15 cellular contexts compared by ENCODE assay signal in genomic region chr2:235563056-235563777, GRCh38.
DNase-seq lines count a peak whose midpoint lies in the region; ATAC-seq and TF ChIP-seq lines count a peak whose summit lies in the region.
"Had no signal": no experiment of that assay in that cellular context is flagged by ENCODE, and none has a peak within 500 bp of the region (broad histone marks: within the 10 kb centered on the region; RNA-seq: fewer than 3 reads in every experiment).

No MANE protein-coding gene starts in this region.

- H3K36me3 Mint-ChIP-seq in endodermal cell (ENCODE audit: low read depth) (peaks cover 11% of the 10 kb centered on the region), neural crest cell (ENCODE audit: low read depth) (peaks cover 7% of the 10 kb centered on the region)
- H3K36me3 Mint-ChIP-seq: CD8-positive, alpha-beta T cell had no signal

- H3K27ac ChIP-seq in endodermal cell (ENCODE audit: low read depth, low read length) (no peak overlapping the region), tibial nerve (peak overlapping the region in 2 of 4 donors; percentile 1 to 12)
- H3K27ac ChIP-seq: A549, PC-9 had no signal

- DNase-seq in BE2C (peak; percentile 24), endodermal cell (no peak), neural crest cell (ENCODE audit: low read depth, low spot score) (no peak), tibial nerve (ENCODE audit: low spot score in 2 of 2) (no peak), AML-193 (lab: John Stamatoyannopoulos, UW) (no peak), T-helper 1 cell (no peak)
- DNase-seq: CD8-positive, alpha-beta T cell; DMS 273 treated with DMSO at 0.1 percent for 48 hours; HCEC 1CT; NCI-H1048; NCI-H146; PC-9 had no signal

- H3K27ac Mint-ChIP-seq in endodermal cell (peak overlapping the region; percentile 3), neural crest cell (ENCODE audit: unreplicated experiment) (peak overlapping the region; percentile 88)
- H3K27ac Mint-ChIP-seq: CD8-positive, alpha-beta T cell had no signal

- H3F3A ChIP-seq in Loucy (ENCODE audit: low read depth) = no peaks in the 10 kb centered on the region

- H3K79me2 ChIP-seq in Loucy (ENCODE audit: insufficient read depth, low read length) = no peaks in the 10 kb centered on the region

- TF ChIP-seq CTCF in BE2C (IDR thresholded peaks at IDR 0.05; ENCODE audit: low read depth, low read length) (no peak), Loucy (conservative IDR thresholded peaks at IDR 0.05; ENCODE audit: low read length) (no peak), endodermal cell (conservative IDR thresholded peaks at IDR 0.05) (no peak), neural crest cell (conservative IDR thresholded peaks at IDR 0.05) (no peak), tibial nerve (IDR thresholded peaks at IDR 0.05) (no peak)

- H3K4me3 ChIP-seq in BE2C (ENCODE audit: low read depth, low read length) (no peak overlapping the region), Loucy (ENCODE audit: low read length, poor library complexity, severe bottlenecking) (peak overlapping the region; percentile 6), endodermal cell (ENCODE audit: low read length) (no peak overlapping the region), tibial nerve (no peak overlapping the region)
- H3K4me3 ChIP-seq: A549, PC-9 had no signal

- peaks cover 26% of the 10 kb centered on the region for H3K4me1 Mint-ChIP-seq in endodermal cell
- H3K4me1 Mint-ChIP-seq in neural crest cell = peaks cover 43% of the 10 kb centered on the region

- ATAC-seq in HG02759 (IDR thresholded peaks at IDR 0.05; ENCODE audit: unreplicated experiment) = no peak
- ATAC-seq: A549; CD8-positive, alpha-beta T cell had no signal

- H3K9me3 Mint-ChIP-seq in endodermal cell = peaks cover 2% of the 10 kb centered on the region
- H3K9me3 Mint-ChIP-seq in neural crest cell = no peaks in the 10 kb centered on the region
- H3K9me3 Mint-ChIP-seq: CD8-positive, alpha-beta T cell had no signal

- H2AFZ ChIP-seq in Loucy (ENCODE audit: low read length) = no peak overlapping the region
- H2AFZ ChIP-seq: PC-9 had no signal

- H3K4me2 ChIP-seq in Loucy (ENCODE audit: low read depth, low read length, poor library complexity, severe bottlenecking) = peak overlapping the region; percentile 56
- H3K4me2 ChIP-seq: A549, PC-9 had no signal

- H3K9ac ChIP-seq in Loucy (ENCODE audit: low read depth, low read length, poor library complexity, severe bottlenecking) (no peak overlapping the region), endodermal cell (ENCODE audit: extremely low read depth, low read length, poor library complexity, severe bottlenecking) (no peak overlapping the region)

- no peaks in the 10 kb centered on the region for H3K9me2 ChIP-seq in Loucy (replicated peaks; ENCODE audit: low read depth, low read length)

- H3K9me3 ChIP-seq in BE2C = peaks cover 3% of the 10 kb centered on the region; the same call in 1 of the 2 replicates
- H3K9me3 ChIP-seq in Loucy (ENCODE audit: insufficient read depth, low read depth, low read length) = no peaks in the 10 kb centered on the region
- H3K9me3 ChIP-seq in endodermal cell (ENCODE audit: control insufficient read depth, low read length) = peaks cover 4% of the 10 kb centered on the region
- peaks cover 0 to 2% (median 0%) of the 10 kb centered on the region in 4 donors for H3K9me3 ChIP-seq in tibial nerve

- no peak overlapping the region for H3K4me3 Mint-ChIP-seq in endodermal cell
- no peak overlapping the region for H3K4me3 Mint-ChIP-seq in neural crest cell
- H3K4me3 Mint-ChIP-seq: CD8-positive, alpha-beta T cell had no signal

- no peak for TF ChIP-seq POLR2A in tibial nerve (IDR thresholded peaks at IDR 0.05)

- 89 to 90% methylated on average over 11 to 13 of the region's 13 CpGs for WGBS in endodermal cell (ENCODE audit: insufficient coverage in 1 of 2, insufficient read length in 1 of 2), 2 experiments
- WGBS in tibial nerve, 2 donors = 58% methylated on average over 13 of the region's 13 CpGs

- TF ChIP-seq EP300 in tibial nerve (IDR thresholded peaks at IDR 0.05) = no peak

- H3K27me3 ChIP-seq in BE2C (no peaks in the 10 kb centered on the region), Loucy (ENCODE audit: insufficient read depth, low read length, poor library complexity, severe bottlenecking) (no peaks in the 10 kb centered on the region), endodermal cell (ENCODE audit: control insufficient read depth, insufficient read depth, low read length, poor library complexity, severe bottlenecking) (no peaks in the 10 kb centered on the region), tibial nerve (no peaks in the 10 kb centered on the region)

- no peaks in the 10 kb centered on the region for H4K20me1 ChIP-seq in Loucy (ENCODE audit: insufficient read depth, low read length, poor library complexity, severe bottlenecking)

- no peaks in the 10 kb centered on the region for H3K36me3 ChIP-seq in BE2C
- no peaks in the 10 kb centered on the region for H3K36me3 ChIP-seq in Loucy (ENCODE audit: insufficient read depth, low read length)
- peaks cover under 1% of the 10 kb centered on the region for H3K36me3 ChIP-seq in endodermal cell (ENCODE audit: control insufficient read depth, insufficient read depth, low read length)
- H3K36me3 ChIP-seq in tibial nerve = peaks cover 0 to 4% (median 0%) of the 10 kb centered on the region in 3 donors

- peaks cover 2% of the 10 kb centered on the region; the same call in 1 of the 2 replicates for H3K4me1 ChIP-seq in BE2C
- peaks cover 17% of the 10 kb centered on the region for H3K4me1 ChIP-seq in Loucy (ENCODE audit: insufficient read depth, low read length, poor library complexity, severe bottlenecking)
- H3K4me1 ChIP-seq in endodermal cell (ENCODE audit: control insufficient read depth, insufficient read depth, low read length) = peaks cover 10% of the 10 kb centered on the region
- H3K4me1 ChIP-seq in tibial nerve = peaks cover 0 to 31% (median 0%) of the 10 kb centered on the region in 4 donors

- H3K27me3 Mint-ChIP-seq in endodermal cell (ENCODE audit: insufficient read depth) (peaks cover 7% of the 10 kb centered on the region), neural crest cell (ENCODE audit: low read depth) (no peaks in the 10 kb centered on the region)
